11 cellular contexts compared by ENCODE assay signal in the genomic region with DNA sequence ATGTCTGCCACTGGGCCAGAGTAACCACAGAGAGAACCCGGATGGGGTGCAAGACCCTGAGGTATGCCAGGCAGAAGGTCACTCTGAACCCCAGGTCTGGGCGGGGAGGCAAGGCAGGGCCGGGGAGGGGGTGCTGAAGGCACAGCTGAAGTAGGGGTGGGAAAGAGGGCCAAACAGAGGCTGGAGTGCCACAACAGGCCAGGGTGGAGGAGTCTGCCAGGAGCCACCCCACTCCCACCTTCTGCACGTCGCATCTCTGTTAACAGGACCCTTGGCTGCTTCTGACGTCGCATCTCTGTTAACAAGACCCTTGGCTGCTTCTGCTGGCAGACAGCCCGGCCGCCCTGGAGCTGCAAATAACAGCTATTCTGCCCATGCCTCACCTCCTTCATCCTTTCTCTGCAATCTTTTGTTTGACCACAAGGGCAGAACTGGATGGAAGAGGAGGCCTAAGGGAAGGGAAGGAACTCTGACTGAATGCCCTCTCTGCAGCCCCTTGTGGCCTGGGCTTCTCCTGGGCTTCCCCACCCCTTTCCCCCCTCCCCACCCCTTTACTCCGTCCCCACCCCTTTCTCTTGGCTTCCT. TPM values are rescaled to one million over a fixed set of nuclear protein-coding genes. Genes with fewer than 3 reads are reported as not detected.
A peak's percentile ranks its signal among the peaks of the same experiment; 100 is the strongest.
DNase-seq lines count a peak whose midpoint lies in the region; ATAC-seq and TF ChIP-seq lines count a peak whose summit lies in the region.
"Had no signal": no experiment of that assay in that cellular context is flagged by ENCODE, and none has a peak within 500 bp of the region (broad histone marks: within the 10 kb centered on the region; RNA-seq: fewer than 3 reads in every experiment).

No MANE protein-coding gene starts in this region.

- peaks cover 45% of the 10 kb centered on the region for H3K4me1 Mint-ChIP-seq in type B pancreatic cell (ENCODE audit: unreplicated experiment)
- H3K4me1 Mint-ChIP-seq in activated T-cell treated with anti-CD3 and anti-CD28 coated beads, Interleukin-2, amount 50 U/mL, for 72 hours (ENCODE audit: low read depth): no peaks in the 10 kb centered on the region

- POLR2A ChIA-PET in RWPE1 (lab: Yijun Ruan, JAX; ENCODE audit: low non-redundant PET): no interaction called here

- peak overlapping the region; percentile 30; the same call in 1 of the 2 replicates for H3K27ac ChIP-seq in RWPE1
- peak overlapping the region in 4 of 12 donors; percentile 10 to 39 (median 26) for H3K27ac ChIP-seq in heart left ventricle

- H3K36me3 Mint-ChIP-seq in type B pancreatic cell: no peaks in the 10 kb centered on the region
- no peaks in the 10 kb centered on the region for H3K36me3 Mint-ChIP-seq in activated T-cell treated with anti-CD3 and anti-CD28 coated beads, Interleukin-2, amount 50 U/mL, for 72 hours (ENCODE audit: insufficient read depth in 2 of 2)
- H3K36me3 Mint-ChIP-seq: naive thymus-derived CD4-positive, alpha-beta T cell had no signal

- H3K4me3 ChIP-seq in heart left ventricle: no peak overlapping the region

- H3K9me3 ChIP-seq in heart left ventricle: no peaks in the 10 kb centered on the region
- H3K9me3 ChIP-seq: Caco-2 had no signal

- H3K27me3 ChIP-seq in heart left ventricle: no peaks in the 10 kb centered on the region

- H3K36me3 ChIP-seq in heart left ventricle: no peaks in the 10 kb centered on the region

- H3K9me3 Mint-ChIP-seq in type B pancreatic cell: no peaks in the 10 kb centered on the region
- H3K9me3 Mint-ChIP-seq in activated T-cell treated with anti-CD3 and anti-CD28 coated beads, Interleukin-2, amount 50 U/mL, for 72 hours: no peaks in the 10 kb centered on the region
- H3K9me3 Mint-ChIP-seq: naive thymus-derived CD4-positive, alpha-beta T cell had no signal

- no peak for TF ChIP-seq POLR2A in heart left ventricle (IDR thresholded peaks at IDR 0.05)

- no peak overlapping the region for H3K4me3 Mint-ChIP-seq in type B pancreatic cell
- no peak overlapping the region for H3K4me3 Mint-ChIP-seq in activated T-cell treated with anti-CD3 and anti-CD28 coated beads, Interleukin-2, amount 50 U/mL, for 72 hours
- H3K4me3 Mint-ChIP-seq: naive thymus-derived CD4-positive, alpha-beta T cell had no signal

- DNase-seq in SKM-1 treated with dmso at 0.1 percent for 144 hours (lab: John Stamatoyannopoulos, UW; ENCODE audit: unreplicated experiment): peak; percentile 26
- DNase-seq in SKM-1 (lab: John Stamatoyannopoulos, UW; ENCODE audit: unreplicated experiment): no peak
- no peak for DNase-seq in RWPE1 (ENCODE audit: low spot score)
- peak in 2 of 5 donors; percentile 56 to 63 for DNase-seq in heart left ventricle
- no peak for DNase-seq in type B pancreatic cell (ENCODE audit: extremely low spot score, unreplicated experiment)
- no peak for DNase-seq in activated T-cell treated with anti-CD3 and anti-CD28 coated beads, Interleukin-2, amount 50 U/mL, for 72 hours
- DNase-seq in NCI-H1694 (lab: John Stamatoyannopoulos, UW): no peak
- DNase-seq in stimulated activated naive CD4-positive, alpha-beta T cell (lab: John Stamatoyannopoulos, UW): no peak
- DNase-seq: activated T-cell treated with anti-CD3 and anti-CD28 coated beads, Interleukin-2, amount 50 U/mL, for 1 hour; naive thymus-derived CD4-positive, alpha-beta T cell had no signal

- 56 to 65% (median 61%) methylated on average over 10 of the region's 10 CpGs for WGBS in heart left ventricle, 4 donors

- no peaks in the 10 kb centered on the region for H3K27me3 Mint-ChIP-seq in type B pancreatic cell
- H3K27me3 Mint-ChIP-seq in activated T-cell treated with anti-CD3 and anti-CD28 coated beads, Interleukin-2, amount 50 U/mL, for 72 hours (ENCODE audit: low read depth): no peaks in the 10 kb centered on the region

- no peak for TF ChIP-seq CTCF in RWPE1 (conservative IDR thresholded peaks at IDR 0.05; ENCODE audit: low read depth)
- TF ChIP-seq CTCF in heart left ventricle (IDR thresholded peaks at IDR 0.05): peak in 4 of 12 donors; percentile 4 to 34 (median 30)
- TF ChIP-seq CTCF in type B pancreatic cell (conservative IDR thresholded peaks at IDR 0.05): peak; percentile 70

- CTCF ChIA-PET in RWPE1 (lab: Yijun Ruan, JAX): no interaction called here

- intact Hi-C loops in heart left ventricle (cut with DNase I): no loop called here

- ATAC-seq in heart left ventricle: peak in 3 of 4 donors; percentile 5 to 25 (median 13)
- no peak for ATAC-seq in activated T-cell treated with anti-CD3 and anti-CD28 coated beads, Interleukin-2, amount 50 U/mL, for 72 hours (replicated peaks in 1 of 2)
- ATAC-seq: naive thymus-derived CD4-positive, alpha-beta T cell had no signal

- no peak overlapping the region for H3K27ac Mint-ChIP-seq in type B pancreatic cell
- no peak overlapping the region for H3K27ac Mint-ChIP-seq in activated T-cell treated with anti-CD3 and anti-CD28 coated beads, Interleukin-2, amount 50 U/mL, for 72 hours
- H3K27ac Mint-ChIP-seq: naive thymus-derived CD4-positive, alpha-beta T cell had no signal

- H3K4me1 ChIP-seq in heart left ventricle: peaks cover 0 to 42% (median 8%) of the 10 kb centered on the region in 12 donors

RNA-seq across cellular contexts. Expression of a gene that starts 20.6 kb away (rescaled TPM):
- 100 to 1,000 TPM in 2 of 9 donors, 10 to 100 TPM in 7; 31.3 to 118 (median 47.8) TPM for total RNA-seq in heart left ventricle
- 10 to 100 TPM; 16.5 to 42.7 TPM for polyA plus RNA-seq in heart left ventricle
- total RNA-seq in type B pancreatic cell (ENCODE audit: low replicate concordance): 49.1 and 67.6 TPM in 2 replicates
- 1 to 10 TPM in 1 of 2 donors, under 1 TPM in 1; 0.49 to 1.1 TPM for total RNA-seq in activated T-cell treated with anti-CD3 and anti-CD28 coated beads, Interleukin-2, amount 50 U/mL, for 72 hours
- polyA plus RNA-seq: naive thymus-derived CD4-positive, alpha-beta T cell had no signal

RNA-seq across cellular contexts. Expression of a gene that starts 48.2 kb away (rescaled TPM):
- 10 to 100 TPM; 20.8 to 49.4 (median 30.7) TPM for total RNA-seq in heart left ventricle
- 10 to 100 TPM; 27.2 to 33.7 TPM for polyA plus RNA-seq in heart left ventricle
- 21.9 and 26.1 TPM in 2 replicates for total RNA-seq in type B pancreatic cell (ENCODE audit: low replicate concordance)
- 1 to 10 TPM; 6.2 to 8.0 TPM for total RNA-seq in activated T-cell treated with anti-CD3 and anti-CD28 coated beads, Interleukin-2, amount 50 U/mL, for 72 hours

Comparison
In these comparisons a context has a peak if more than half of its experiments do, and no peak if none do; other contexts are left out.
1. ATAC-seq: peak in heart left ventricle (3 of 4); none in activated T-cell treated with anti-CD3 and anti-CD28 coated beads, Interleukin-2, amount 50 U/mL, for 72 hours (0 of 2).
2. RNA of a gene that starts 20.6 kb away (total RNA-seq): 49.1 to 67.6 TPM in type B pancreatic cell and 31.3 to 118 TPM in heart left ventricle; 0.49 to 1.1 TPM in activated T-cell treated with anti-CD3 and anti-CD28 coated beads, Interleukin-2, amount 50 U/mL, for 72 hours; every median in the first group is over 10 times any median in the second.